Comparison of ENCODE assay signal across 1 cellular context in genomic region chr1:230926182-230926581, GRCh38.
TF ChIP-seq lines count a peak whose summit lies in the region.

No MANE protein-coding gene starts in this region.

TF ChIP-seq in GM12878, 131 proteins besides CTCF, POLR2A, EP300 and RAD21:
- TF ChIP-seq POU2F2 (IDR thresholded peaks at IDR 0.05; ENCODE audit: borderline replicate concordance, low read depth, low read length) (no peak), BCL3 (IDR thresholded peaks at IDR 0.05; ENCODE audit: borderline replicate concordance, insufficient read depth, low read depth, low read length, poor library complexity, severe bottlenecking) (peak; percentile 72)
TF ChIP-seq in GM12878: peak in this region for 1.
